In the genomic region with DNA sequence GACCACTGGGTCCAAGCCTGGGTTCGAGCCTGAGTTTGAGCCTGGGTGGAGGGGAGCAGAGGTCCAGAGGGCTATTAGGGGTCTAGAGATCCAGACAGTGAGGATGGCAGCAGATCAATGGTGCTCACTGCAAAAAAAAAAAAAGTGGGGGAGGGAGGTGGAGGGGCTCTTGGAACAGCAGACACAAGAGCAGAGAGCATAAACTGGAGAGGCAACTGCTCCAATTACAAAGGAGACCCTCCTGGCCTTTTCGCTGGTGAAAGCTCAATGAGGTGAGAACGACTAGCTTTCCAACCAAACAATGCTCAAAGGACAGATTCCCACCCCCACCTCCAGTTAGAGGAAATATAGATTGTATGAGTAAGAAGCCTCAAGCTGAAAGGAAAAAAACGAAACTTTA, we compare ENCODE assay signal across 21 cellular contexts.
"Had no signal": no experiment of that assay in that cellular context is flagged by ENCODE, and none has a peak within 500 bp of the region (broad histone marks: within the 10 kb centered on the region; RNA-seq: fewer than 3 reads in every experiment).

No MANE protein-coding gene starts in this region.

- H3K4me1 ChIP-seq: esophagus squamous epithelium, lower lobe of right lung, suprapubic skin, transverse colon, vagina had no signal

- ATAC-seq: left colon, lower lobe of right lung had no signal

- H3K9me3 Mint-ChIP-seq: nephron; T-helper 2 cell treated with Interferon-gamma antibody and Interleukin-4, amounts not matched to agents 5 μg/mL and 100 μg/mL, for 36 hours had no signal

- H3K27ac ChIP-seq: cardiac muscle cell, esophagus squamous epithelium, lower lobe of right lung, suprapubic skin, transverse colon, vagina had no signal

- H3K9me3 ChIP-seq: esophagus squamous epithelium, lower lobe of right lung, suprapubic skin, transverse colon, vagina had no signal

- H3K4me1 Mint-ChIP-seq: activated B cell treated with CpG ODN at 0.5 μM for 24 hours; activated naive CD8-positive, alpha-beta T cell treated with anti-CD3 and anti-CD28 coated beads for 36 hours had no signal

- H3K36me3 Mint-ChIP-seq: activated CD4-positive, alpha-beta memory T cell treated with anti-CD3 and anti-CD28 coated beads for 36 hours; activated naive CD8-positive, alpha-beta T cell treated with anti-CD3 and anti-CD28 coated beads for 36 hours had no signal

- H3K27me3 Mint-ChIP-seq: activated B cell treated with CpG ODN at 0.5 μM for 24 hours; activated CD4-positive, alpha-beta memory T cell treated with anti-CD3 and anti-CD28 coated beads for 36 hours; activated naive CD8-positive, alpha-beta T cell treated with anti-CD3 and anti-CD28 coated beads for 36 hours; dendritic cell treated with granulocyte-macrophage colony-stimulating factor and Interleukin-4, amounts not matched to agents 40 ng/mL and 50 ng/mL, for 4 days; progenitor cell of endocrine pancreas; stimulated activated naive CD8-positive, alpha-beta T cell treated with anti-CD3 and anti-CD28 coated beads, Interleukin-15, Interleukin-2, amounts not matched to agents 100 ng/mL and 50 ng/mL, for 24 hours had no signal

- H3K27ac Mint-ChIP-seq: activated B cell treated with CpG ODN at 0.5 μM for 24 hours; activated CD4-positive, alpha-beta memory T cell treated with anti-CD3 and anti-CD28 coated beads for 36 hours; activated naive CD8-positive, alpha-beta T cell treated with anti-CD3 and anti-CD28 coated beads for 36 hours; dendritic cell treated with granulocyte-macrophage colony-stimulating factor and Interleukin-4, amounts not matched to agents 40 ng/mL and 50 ng/mL, for 4 days; nephron; progenitor cell of endocrine pancreas; stimulated activated naive CD8-positive, alpha-beta T cell treated with anti-CD3 and anti-CD28 coated beads, Interleukin-15, Interleukin-2, amounts not matched to agents 100 ng/mL and 50 ng/mL, for 24 hours; T-helper 2 cell treated with Interferon-gamma antibody and Interleukin-4, amounts not matched to agents 5 μg/mL and 100 μg/mL, for 36 hours had no signal

- H3K4me3 ChIP-seq: cardiac muscle cell, esophagus squamous epithelium, lower lobe of right lung, suprapubic skin, transverse colon, vagina had no signal

- H3K36me3 ChIP-seq: cardiac muscle cell, esophagus squamous epithelium, lower lobe of right lung, suprapubic skin, transverse colon, vagina had no signal

- H3K4me3 Mint-ChIP-seq: activated B cell treated with CpG ODN at 0.5 μM for 24 hours; activated CD4-positive, alpha-beta memory T cell treated with anti-CD3 and anti-CD28 coated beads for 36 hours; activated naive CD8-positive, alpha-beta T cell treated with anti-CD3 and anti-CD28 coated beads for 36 hours; dendritic cell treated with granulocyte-macrophage colony-stimulating factor and Interleukin-4, amounts not matched to agents 40 ng/mL and 50 ng/mL, for 4 days; nephron; stimulated activated naive CD8-positive, alpha-beta T cell treated with anti-CD3 and anti-CD28 coated beads, Interleukin-15, Interleukin-2, amounts not matched to agents 100 ng/mL and 50 ng/mL, for 24 hours; T-helper 2 cell treated with Interferon-gamma antibody and Interleukin-4, amounts not matched to agents 5 μg/mL and 100 μg/mL, for 36 hours had no signal

- H3K27me3 ChIP-seq: cardiac muscle cell, esophagus squamous epithelium, suprapubic skin, transverse colon, vagina had no signal

- DNase-seq: activated B cell treated with CpG ODN at 0.5 μM for 24 hours; activated CD4-positive, alpha-beta memory T cell treated with anti-CD3 and anti-CD28 coated beads for 36 hours; activated CD4-positive, alpha-beta T cell treated with anti-CD3 and anti-CD28 coated beads for 4 hours; activated naive CD8-positive, alpha-beta T cell treated with anti-CD3 and anti-CD28 coated beads for 36 hours; activated T-cell treated with anti-CD3 and anti-CD28 coated beads for 4 hours; amniotic stem cell; effector CD8-positive, alpha-beta T cell; esophagus squamous epithelium; islet precursor cell; left colon; lower lobe of right lung; stimulated activated CD4-positive, alpha-beta T cell treated with anti-CD3 and anti-CD28 coated beads, Interleukin-2, amount 100 ng/mL, for 24 hours; transverse colon had no signal
